In genomic region chr10:72353028-72353962, GRCh38 we compare ENCODE assay signal across 8 cellular contexts. TPM values are rescaled to one million over a fixed set of nuclear protein-coding genes. Genes with fewer than 3 reads are reported as not detected.
DNase-seq lines count a peak whose midpoint lies in the region; ATAC-seq and TF ChIP-seq lines count a peak whose summit lies in the region.

No MANE protein-coding gene starts in this region.

- H3K4me3 ChIP-seq in WI38 (ENCODE audit: low read depth, low read length) = peak overlapping the region; percentile 85
- peak overlapping the region; percentile 98 for H3K4me3 ChIP-seq in retinal pigment epithelial cell (ENCODE audit: low read length)

- no peak for DNase-seq in activated naive CD4-positive, alpha-beta T cell treated with anti-CD3 and anti-CD28 coated beads for 36 hours
- DNase-seq in activated naive CD4-positive, alpha-beta T cell treated with anti-CD3 and anti-CD28 coated beads, Interleukin-2, amount 50 U/mL, for 16 hours = no peak
- DNase-seq in head of caudate nucleus = peak in 38 of 42 donors; percentile 40 to 87 (median 68)
- no peak for DNase-seq in retinal pigment epithelial cell (ENCODE audit: low read depth)
- no peak for DNase-seq in NCI-H187 treated with DMSO at 0.1 percent for 48 hours (lab: John Stamatoyannopoulos, UW)

- peaks cover 7% of the 10 kb centered on the region for H3K36me3 Mint-ChIP-seq in activated naive CD4-positive, alpha-beta T cell treated with anti-CD3 and anti-CD28 coated beads for 36 hours (ENCODE audit: low read depth)

- no peaks in the 10 kb centered on the region for H3K27me3 Mint-ChIP-seq in activated naive CD4-positive, alpha-beta T cell treated with anti-CD3 and anti-CD28 coated beads for 36 hours (ENCODE audit: low read depth)

- peak overlapping the region; percentile 34 for H3K27ac Mint-ChIP-seq in activated naive CD4-positive, alpha-beta T cell treated with anti-CD3 and anti-CD28 coated beads for 36 hours

- no peak for ATAC-seq in HG03354 (IDR thresholded peaks at IDR 0.05; ENCODE audit: poor library complexity, severe bottlenecking, unreplicated experiment)
- no peak for ATAC-seq in HG03196 (IDR thresholded peaks at IDR 0.05; ENCODE audit: unreplicated experiment)

- peak overlapping the region; percentile 96 for H3K4me3 Mint-ChIP-seq in activated naive CD4-positive, alpha-beta T cell treated with anti-CD3 and anti-CD28 coated beads for 36 hours

- TF ChIP-seq CTCF in WI38 (IDR thresholded peaks at IDR 0.05; ENCODE audit: low read depth, low read length) (no peak), retinal pigment epithelial cell (conservative IDR thresholded peaks at IDR 0.05; ENCODE audit: low read depth, low read length) (no peak)

- H3K4me1 Mint-ChIP-seq in activated naive CD4-positive, alpha-beta T cell treated with anti-CD3 and anti-CD28 coated beads for 36 hours (ENCODE audit: low read depth) = peaks cover 37% of the 10 kb centered on the region

- intact Hi-C loops in activated naive CD4-positive, alpha-beta T cell treated with anti-CD3 and anti-CD28 coated beads for 36 hours (cut with micrococcal nuclease) = no loop called here
- intact Hi-C loops in head of caudate nucleus (cut with DNase I) = no loop called here

- CTCF ChIA-PET in activated naive CD4-positive, alpha-beta T cell treated with anti-CD3 and anti-CD28 coated beads for 36 hours (lab: Charles Lee) = interaction anchor here (1.5 to 5.6 kb wide), 2 partner anchors 10 to 16 kb away, joined by 4 to 20 read pairs; no protein-coding TSS in a partner anchor

- no peaks in the 10 kb centered on the region for H3K9me3 Mint-ChIP-seq in activated naive CD4-positive, alpha-beta T cell treated with anti-CD3 and anti-CD28 coated beads for 36 hours

RNA-seq across cellular contexts. Expression of gene DNAJB12, which starts 1.4 kb away (rescaled TPM):
- total RNA-seq in activated naive CD4-positive, alpha-beta T cell treated with anti-CD3 and anti-CD28 coated beads for 36 hours = 10 to 100 TPM; 13.7 to 14.1 TPM

Comparison
In these comparisons a context has a peak if more than half of its experiments do, and no peak if none do; other contexts are left out.
1. DNase-seq: peak in head of caudate nucleus (38 of 42); none in activated naive CD4-positive, alpha-beta T cell treated with anti-CD3 and anti-CD28 coated beads for 36 hours (single experiment), activated naive CD4-positive, alpha-beta T cell treated with anti-CD3 and anti-CD28 coated beads, Interleukin-2, amount 50 U/mL, for 16 hours (single experiment), retinal pigment epithelial cell (single experiment) and NCI-H187 treated with DMSO at 0.1 percent for 48 hours (single experiment).